ENCODE assay signal across 15 cellular contexts in the genomic region with DNA sequence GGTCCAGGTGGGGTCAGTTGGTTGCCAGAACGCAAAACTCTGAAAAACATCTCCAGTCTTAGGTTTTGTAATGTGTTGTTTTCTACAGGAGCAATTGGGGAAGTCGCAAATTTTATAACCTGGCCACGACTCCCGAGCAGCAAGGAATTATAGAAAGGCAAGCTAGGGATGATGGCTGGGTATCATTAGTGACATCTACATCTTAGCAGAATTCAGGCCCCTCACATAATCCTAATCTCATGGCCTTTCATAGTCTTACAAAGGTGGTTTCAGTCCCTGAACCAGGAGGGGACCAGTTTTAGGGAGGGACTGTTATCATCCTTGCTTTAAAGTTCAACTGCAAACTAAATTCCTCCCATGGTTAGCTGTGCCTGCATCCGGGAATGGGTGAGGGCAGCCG.
A peak's percentile ranks its signal among the peaks of the same experiment; 100 is the strongest.
DNase-seq lines count a peak whose midpoint lies in the region; ATAC-seq and TF ChIP-seq lines count a peak whose summit lies in the region.
"Had no signal": no experiment of that assay in that cellular context is flagged by ENCODE, and none has a peak within 500 bp of the region (broad histone marks: within the 10 kb centered on the region; RNA-seq: fewer than 3 reads in every experiment).

No MANE protein-coding gene starts in this region.

- H3K27ac Mint-ChIP-seq in activated CD8-positive, alpha-beta memory T cell treated with anti-CD3 and anti-CD28 coated beads, Interleukin-2, amount 10 ng/mL, durations not matched to agents 7 days and 5 days: peak overlapping the region; percentile 13
- peak overlapping the region; percentile 35 for H3K27ac Mint-ChIP-seq in neural crest cell (ENCODE audit: unreplicated experiment)
- H3K27ac Mint-ChIP-seq: B cell had no signal

- H2AFZ ChIP-seq in DND-41 (ENCODE audit: low read depth, low read length): no peak overlapping the region
- no peak overlapping the region for H2AFZ ChIP-seq in OCI-LY1 (ENCODE audit: low read length)

- CTCF ChIA-PET in activated CD8-positive, alpha-beta memory T cell treated with anti-CD3 and anti-CD28 coated beads, Interleukin-2, amount 10 ng/mL, durations not matched to agents 7 days and 5 days (lab: Charles Lee): no interaction called here

- peaks cover 9% of the 10 kb centered on the region for H3K9me3 Mint-ChIP-seq in activated CD8-positive, alpha-beta memory T cell treated with anti-CD3 and anti-CD28 coated beads, Interleukin-2, amount 10 ng/mL, durations not matched to agents 7 days and 5 days (ENCODE audit: low read depth)
- H3K9me3 Mint-ChIP-seq in neural crest cell: peaks cover 2% of the 10 kb centered on the region

- no peak for DNase-seq in activated CD8-positive, alpha-beta memory T cell treated with anti-CD3 and anti-CD28 coated beads, Interleukin-2, amount 10 ng/mL, durations not matched to agents 7 days and 5 days
- no peak for DNase-seq in activated CD8-positive, alpha-beta memory T cell treated with anti-CD3 and anti-CD28 coated beads, Interleukin-2, amount 50 U/mL, for 4 hours
- DNase-seq in DND-41: no peak
- no peak for DNase-seq in neural crest cell (ENCODE audit: low read depth, low spot score)
- no peak for DNase-seq in NCI-H2196 (lab: John Stamatoyannopoulos, UW; ENCODE audit: unreplicated experiment)
- DNase-seq: DMS 273 treated with DMSO at 0.1 percent for 48 hours, NCI-H1092 treated with DMSO at 0.1 percent for 48 hours, NCI-H1694 treated with DMSO at 0.1 percent for 48 hours, NCI-H446 treated with DMSO at 0.1 percent for 48 hours, NCI-H748 treated with DMSO at 0.1 percent for 48 hours had no signal

- H3K36me3 ChIP-seq in DND-41 (ENCODE audit: insufficient read depth, low read length) (peaks cover 10% of the 10 kb centered on the region; the same call in 1 of the 2 replicates), OCI-LY1 (ENCODE audit: insufficient read depth, low read length) (peaks cover 9% of the 10 kb centered on the region)

- H3K9ac ChIP-seq in DND-41 (ENCODE audit: low read depth, low read length) (no peak overlapping the region), OCI-LY1 (ENCODE audit: low read length) (peak overlapping the region; percentile 73; the same call in 1 of the 2 replicates)

- H3K79me2 ChIP-seq in DND-41 (ENCODE audit: insufficient read depth, low read length): peaks cover 87% of the 10 kb centered on the region
- no peaks in the 10 kb centered on the region for H3K79me2 ChIP-seq in OCI-LY1 (ENCODE audit: insufficient read depth, low read length)

- no peaks in the 10 kb centered on the region for H3K27me3 Mint-ChIP-seq in activated CD8-positive, alpha-beta memory T cell treated with anti-CD3 and anti-CD28 coated beads, Interleukin-2, amount 10 ng/mL, durations not matched to agents 7 days and 5 days
- H3K27me3 Mint-ChIP-seq in neural crest cell (ENCODE audit: low read depth): no peaks in the 10 kb centered on the region
- H3K27me3 Mint-ChIP-seq: B cell had no signal

- no peak overlapping the region for H3K4me2 ChIP-seq in DND-41 (ENCODE audit: insufficient read depth, low read length)
- H3K4me2 ChIP-seq in OCI-LY1 (ENCODE audit: low read length): no peak overlapping the region; the same call in 1 of the 2 replicates

- H3K4me1 ChIP-seq in DND-41 (ENCODE audit: insufficient read depth, low read length): peaks cover 62% of the 10 kb centered on the region
- peaks cover 63% of the 10 kb centered on the region for H3K4me1 ChIP-seq in OCI-LY1 (ENCODE audit: insufficient read depth, low read length, severe bottlenecking)

- H3K27ac ChIP-seq in DND-41 (ENCODE audit: low read length) (peak overlapping the region; percentile 76), OCI-LY1 (ENCODE audit: low read depth, low read length, poor library complexity, severe bottlenecking) (peak overlapping the region; percentile 90)
- H3K27ac ChIP-seq: HL-60 had no signal

- ATAC-seq in activated CD8-positive, alpha-beta memory T cell treated with anti-CD3 and anti-CD28 coated beads, Interleukin-2, amount 10 ng/mL, durations not matched to agents 7 days and 5 days: no peak
- ATAC-seq in DND-41 (ENCODE audit: insufficient read depth, low read depth) (no peak), GM19397 (IDR thresholded peaks at IDR 0.05; ENCODE audit: unreplicated experiment) (no peak)
- ATAC-seq: K562 had no signal

- H3K9me3 ChIP-seq in DND-41 (ENCODE audit: insufficient read depth, low read length, severe bottlenecking) (no peaks in the 10 kb centered on the region), OCI-LY1 (ENCODE audit: low read length) (peaks cover under 1% of the 10 kb centered on the region; the same call in 1 of the 2 replicates)

- H3K4me3 ChIP-seq in DND-41 (ENCODE audit: low read depth in 1 of 2, low read length in 2 of 2): no peak overlapping the region
- no peak overlapping the region for H3K4me3 ChIP-seq in OCI-LY1 (ENCODE audit: low read depth, low read length, poor library complexity, severe bottlenecking)
- H3K4me3 ChIP-seq: K562 had no signal

- no peak overlapping the region for H3K4me3 Mint-ChIP-seq in activated CD8-positive, alpha-beta memory T cell treated with anti-CD3 and anti-CD28 coated beads, Interleukin-2, amount 10 ng/mL, durations not matched to agents 7 days and 5 days
- no peak overlapping the region for H3K4me3 Mint-ChIP-seq in neural crest cell
- H3K4me3 Mint-ChIP-seq: B cell had no signal

- H3K36me3 Mint-ChIP-seq in activated CD8-positive, alpha-beta memory T cell treated with anti-CD3 and anti-CD28 coated beads, Interleukin-2, amount 10 ng/mL, durations not matched to agents 7 days and 5 days: peaks cover 20% of the 10 kb centered on the region
- peaks cover 5% of the 10 kb centered on the region for H3K36me3 Mint-ChIP-seq in neural crest cell (ENCODE audit: low read depth)

- TF ChIP-seq CTCF in DND-41 (IDR thresholded peaks at IDR 0.05; ENCODE audit: borderline replicate concordance, extremely low read depth, low read length, poor library complexity, severe bottlenecking): no peak
- TF ChIP-seq CTCF in OCI-LY1 (IDR thresholded peaks at IDR 0.05; ENCODE audit: low read length): no peak
- TF ChIP-seq CTCF in neural crest cell (conservative IDR thresholded peaks at IDR 0.05): no peak

- peaks cover 49% of the 10 kb centered on the region for H3K4me1 Mint-ChIP-seq in activated CD8-positive, alpha-beta memory T cell treated with anti-CD3 and anti-CD28 coated beads, Interleukin-2, amount 10 ng/mL, durations not matched to agents 7 days and 5 days
- H3K4me1 Mint-ChIP-seq in neural crest cell: peaks cover 45% of the 10 kb centered on the region

- H3K9me2 ChIP-seq in OCI-LY1 (ENCODE audit: low read depth, low read length): no peaks in the 10 kb centered on the region

- H4K20me1 ChIP-seq in DND-41 (ENCODE audit: insufficient read depth, low read length): peaks cover 5% of the 10 kb centered on the region; the same call in 1 of the 2 replicates
- no peaks in the 10 kb centered on the region for H4K20me1 ChIP-seq in OCI-LY1 (ENCODE audit: insufficient read depth, low read length)

- H3F3A ChIP-seq in OCI-LY1 (ENCODE audit: insufficient read depth, low read length): no peaks in the 10 kb centered on the region

- no peaks in the 10 kb centered on the region for H3K27me3 ChIP-seq in DND-41 (ENCODE audit: insufficient read depth, low read length, poor library complexity)
- H3K27me3 ChIP-seq in OCI-LY1 (ENCODE audit: insufficient read depth, low read length): no peaks in the 10 kb centered on the region
